In the genomic region with DNA sequence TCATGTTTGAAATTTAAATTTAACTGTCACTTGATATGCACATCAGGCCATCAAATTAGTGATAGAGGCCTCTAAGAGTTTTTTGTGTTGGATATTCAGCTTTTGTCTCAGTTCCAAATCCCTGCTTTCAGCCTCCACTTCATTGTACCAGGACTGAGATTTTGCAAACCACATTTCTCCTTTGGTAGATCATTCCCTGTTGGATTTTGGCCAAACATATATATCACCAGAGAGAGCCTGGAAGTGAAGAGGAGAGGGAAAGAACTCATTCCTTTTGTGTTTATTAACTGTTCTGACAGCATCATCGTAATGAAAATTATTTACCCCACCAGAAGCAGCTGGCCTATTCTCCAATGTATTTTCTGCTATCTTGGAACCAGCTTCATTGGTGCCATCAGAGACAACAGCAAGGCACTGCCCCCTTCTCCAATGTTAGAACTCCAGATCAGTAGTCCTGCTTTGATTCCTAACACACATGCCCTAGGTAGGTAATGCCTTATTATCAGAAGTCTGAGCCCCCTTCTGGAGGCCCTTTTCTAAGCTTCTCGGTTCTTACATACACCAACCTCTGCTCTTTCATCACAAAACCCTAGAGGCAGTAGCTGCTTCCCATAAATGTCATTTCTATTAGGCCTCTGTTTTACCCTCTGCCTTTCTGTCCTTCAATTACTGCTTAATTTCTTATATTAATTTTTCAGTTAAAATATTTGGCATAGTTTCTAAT, we compare ENCODE assay signal across 1 cellular context.
TF ChIP-seq lines count a peak whose summit lies in the region.

No MANE protein-coding gene starts in this region.

TF ChIP-seq in H1, 55 proteins besides CTCF, POLR2A, EP300 and RAD21:
- no peak for TF ChIP-seq CBX8 (IDR thresholded peaks at IDR 0.05; ENCODE audit: borderline replicate concordance, low read depth, low read length)
- TF ChIP-seq CTBP2 (IDR thresholded peaks at IDR 0.05; ENCODE audit: borderline replicate concordance, insufficient read depth, insufficient read length, low read length), result no peak
- TF ChIP-seq SP1 (IDR thresholded peaks at IDR 0.05; ENCODE audit: low read depth, low read length), result no peak
- no peak for TF ChIP-seq RFX5 (IDR thresholded peaks at IDR 0.05; ENCODE audit: borderline replicate concordance, low read depth, low read length)
- TF ChIP-seq, protein P1, sequence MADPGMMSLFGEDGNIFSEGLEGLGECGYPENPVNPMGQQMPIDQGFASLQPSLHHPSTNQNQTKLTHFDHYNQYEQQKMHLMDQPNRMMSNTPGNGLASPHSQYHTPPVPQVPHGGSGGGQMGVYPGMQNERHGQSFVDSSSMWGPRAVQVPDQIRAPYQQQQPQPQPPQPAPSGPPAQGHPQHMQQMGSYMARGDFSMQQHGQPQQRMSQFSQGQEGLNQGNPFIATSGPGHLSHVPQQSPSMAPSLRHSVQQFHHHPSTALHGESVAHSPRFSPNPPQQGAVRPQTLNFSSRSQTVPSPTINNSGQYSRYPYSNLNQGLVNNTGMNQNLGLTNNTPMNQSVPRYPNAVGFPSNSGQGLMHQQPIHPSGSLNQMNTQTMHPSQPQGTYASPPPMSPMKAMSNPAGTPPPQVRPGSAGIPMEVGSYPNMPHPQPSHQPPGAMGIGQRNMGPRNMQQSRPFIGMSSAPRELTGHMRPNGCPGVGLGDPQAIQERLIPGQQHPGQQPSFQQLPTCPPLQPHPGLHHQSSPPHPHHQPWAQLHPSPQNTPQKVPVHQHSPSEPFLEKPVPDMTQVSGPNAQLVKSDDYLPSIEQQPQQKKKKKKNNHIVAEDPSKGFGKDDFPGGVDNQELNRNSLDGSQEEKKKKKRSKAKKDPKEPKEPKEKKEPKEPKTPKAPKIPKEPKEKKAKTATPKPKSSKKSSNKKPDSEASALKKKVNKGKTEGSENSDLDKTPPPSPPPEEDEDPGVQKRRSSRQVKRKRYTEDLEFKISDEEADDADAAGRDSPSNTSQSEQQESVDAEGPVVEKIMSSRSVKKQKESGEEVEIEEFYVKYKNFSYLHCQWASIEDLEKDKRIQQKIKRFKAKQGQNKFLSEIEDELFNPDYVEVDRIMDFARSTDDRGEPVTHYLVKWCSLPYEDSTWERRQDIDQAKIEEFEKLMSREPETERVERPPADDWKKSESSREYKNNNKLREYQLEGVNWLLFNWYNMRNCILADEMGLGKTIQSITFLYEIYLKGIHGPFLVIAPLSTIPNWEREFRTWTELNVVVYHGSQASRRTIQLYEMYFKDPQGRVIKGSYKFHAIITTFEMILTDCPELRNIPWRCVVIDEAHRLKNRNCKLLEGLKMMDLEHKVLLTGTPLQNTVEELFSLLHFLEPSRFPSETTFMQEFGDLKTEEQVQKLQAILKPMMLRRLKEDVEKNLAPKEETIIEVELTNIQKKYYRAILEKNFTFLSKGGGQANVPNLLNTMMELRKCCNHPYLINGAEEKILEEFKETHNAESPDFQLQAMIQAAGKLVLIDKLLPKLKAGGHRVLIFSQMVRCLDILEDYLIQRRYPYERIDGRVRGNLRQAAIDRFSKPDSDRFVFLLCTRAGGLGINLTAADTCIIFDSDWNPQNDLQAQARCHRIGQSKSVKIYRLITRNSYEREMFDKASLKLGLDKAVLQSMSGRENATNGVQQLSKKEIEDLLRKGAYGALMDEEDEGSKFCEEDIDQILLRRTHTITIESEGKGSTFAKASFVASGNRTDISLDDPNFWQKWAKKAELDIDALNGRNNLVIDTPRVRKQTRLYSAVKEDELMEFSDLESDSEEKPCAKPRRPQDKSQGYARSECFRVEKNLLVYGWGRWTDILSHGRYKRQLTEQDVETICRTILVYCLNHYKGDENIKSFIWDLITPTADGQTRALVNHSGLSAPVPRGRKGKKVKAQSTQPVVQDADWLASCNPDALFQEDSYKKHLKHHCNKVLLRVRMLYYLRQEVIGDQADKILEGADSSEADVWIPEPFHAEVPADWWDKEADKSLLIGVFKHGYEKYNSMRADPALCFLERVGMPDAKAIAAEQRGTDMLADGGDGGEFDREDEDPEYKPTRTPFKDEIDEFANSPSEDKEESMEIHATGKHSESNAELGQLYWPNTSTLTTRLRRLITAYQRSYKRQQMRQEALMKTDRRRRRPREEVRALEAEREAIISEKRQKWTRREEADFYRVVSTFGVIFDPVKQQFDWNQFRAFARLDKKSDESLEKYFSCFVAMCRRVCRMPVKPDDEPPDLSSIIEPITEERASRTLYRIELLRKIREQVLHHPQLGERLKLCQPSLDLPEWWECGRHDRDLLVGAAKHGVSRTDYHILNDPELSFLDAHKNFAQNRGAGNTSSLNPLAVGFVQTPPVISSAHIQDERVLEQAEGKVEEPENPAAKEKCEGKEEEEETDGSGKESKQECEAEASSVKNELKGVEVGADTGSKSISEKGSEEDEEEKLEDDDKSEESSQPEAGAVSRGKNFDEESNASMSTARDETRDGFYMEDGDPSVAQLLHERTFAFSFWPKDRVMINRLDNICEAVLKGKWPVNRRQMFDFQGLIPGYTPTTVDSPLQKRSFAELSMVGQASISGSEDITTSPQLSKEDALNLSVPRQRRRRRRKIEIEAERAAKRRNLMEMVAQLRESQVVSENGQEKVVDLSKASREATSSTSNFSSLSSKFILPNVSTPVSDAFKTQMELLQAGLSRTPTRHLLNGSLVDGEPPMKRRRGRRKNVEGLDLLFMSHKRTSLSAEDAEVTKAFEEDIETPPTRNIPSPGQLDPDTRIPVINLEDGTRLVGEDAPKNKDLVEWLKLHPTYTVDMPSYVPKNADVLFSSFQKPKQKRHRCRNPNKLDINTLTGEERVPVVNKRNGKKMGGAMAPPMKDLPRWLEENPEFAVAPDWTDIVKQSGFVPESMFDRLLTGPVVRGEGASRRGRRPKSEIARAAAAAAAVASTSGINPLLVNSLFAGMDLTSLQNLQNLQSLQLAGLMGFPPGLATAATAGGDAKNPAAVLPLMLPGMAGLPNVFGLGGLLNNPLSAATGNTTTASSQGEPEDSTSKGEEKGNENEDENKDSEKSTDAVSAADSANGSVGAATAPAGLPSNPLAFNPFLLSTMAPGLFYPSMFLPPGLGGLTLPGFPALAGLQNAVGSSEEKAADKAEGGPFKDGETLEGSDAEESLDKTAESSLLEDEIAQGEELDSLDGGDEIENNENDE (IDR thresholded peaks at IDR 0.05; ENCODE audit: insufficient replicate concordance, low read length), result no peak
- no peak for TF ChIP-seq CREB1 (IDR thresholded peaks at IDR 0.05)
- TF ChIP-seq BCL11A (IDR thresholded peaks at IDR 0.05; ENCODE audit: low read depth in 2 of 2, low read length in 2 of 2), result no peak
